ENCODE assay signal across 23 cellular contexts in genomic region chr18:34292594-34292993, GRCh38.
"Had no signal": no experiment of that assay in that cellular context is flagged by ENCODE, and none has a peak within 500 bp of the region (broad histone marks: within the 10 kb centered on the region; RNA-seq: fewer than 3 reads in every experiment).

No MANE protein-coding gene starts in this region.

- FAIRE-seq: islet of Langerhans, kidney, pancreas, small intestine had no signal

- H3K36me3 ChIP-seq: left lung, lower lobe of right lung, pancreas, prostate gland, sigmoid colon, spleen, tibial nerve, uterus had no signal

- DNase-seq: hippocampal formation; kidney; left colon; left lung; lower lobe of right lung; mammary epithelial cell; mesenchymal stem cell; naive thymus-derived CD8-positive, alpha-beta T cell; nucleus accumbens; pancreas; posterior cingulate gyrus; retina; right cardiac atrium; sigmoid colon; small intestine; spleen; stimulated activated CD4-positive, alpha-beta T cell treated with anti-CD3 and anti-CD28 coated beads, Interleukin-4, amount 100 ng/mL, for 24 hours; stimulated activated naive CD4-positive, alpha-beta T cell; uterus had no signal

- H3K4me1 ChIP-seq: left lung, lower lobe of right lung, pancreas, prostate gland, spleen, tibial nerve, uterus had no signal

- H3K27me3 ChIP-seq: left lung, pancreas, sigmoid colon, spleen, tibial nerve, uterus had no signal

- H3K4me3 ChIP-seq: left lung, lower lobe of right lung, pancreas, prostate gland, sigmoid colon, spleen, tibial nerve, uterus had no signal

- H3K9me3 ChIP-seq: pancreas, prostate gland had no signal

- H3K27ac ChIP-seq: left lung, lower lobe of right lung, pancreas, prostate gland, sigmoid colon, spleen, tibial nerve, uterus had no signal

- ATAC-seq: left colon; left lung; lower lobe of right lung; naive thymus-derived CD8-positive, alpha-beta T cell; pancreas; right cardiac atrium; stimulated activated effector memory CD8-positive, alpha-beta T cell treated with anti-CD3 and anti-CD28 coated beads, Interleukin-12 subunit alpha, Interleukin-12 subunit beta, amount 100 ng/mL, for 72 hours had no signal
